Comparison of ENCODE assay signal across 8 cellular contexts in genomic region chr7:154928136-154929005, GRCh38.
DNase-seq lines count a peak whose midpoint lies in the region; ATAC-seq and TF ChIP-seq lines count a peak whose summit lies in the region.

No MANE protein-coding gene starts in this region.

- TF ChIP-seq CTCF in colonic mucosa (IDR thresholded peaks at IDR 0.05) (no peak), lung (IDR thresholded peaks at IDR 0.05; ENCODE audit: control extremely low read depth, extremely low read depth) (no peak)

- H3K4me3 ChIP-seq in ACC112 (ENCODE audit: low read depth, low read length) (peak overlapping the region; percentile 89), colonic mucosa (peak overlapping the region; percentile 55), lung (peak overlapping the region; percentile 52)

- intact Hi-C loops in colonic mucosa (cut with DNase I) = loop anchor here (5.0 kb wide), 2 partner anchors 74 to 264 kb away; partner anchors contain the start of gene PAXIP1

- H3K27me3 ChIP-seq in ACC112 (ENCODE audit: insufficient read depth, low read length) (no peaks in the 10 kb centered on the region), colonic mucosa (no peaks in the 10 kb centered on the region), lung (ENCODE audit: control insufficient read depth, insufficient read depth) (no peaks in the 10 kb centered on the region)

- ATAC-seq in GM18499 (IDR thresholded peaks at IDR 0.05; ENCODE audit: insufficient read depth, unreplicated experiment) (peak; percentile 72), HG02852 (IDR thresholded peaks at IDR 0.05; ENCODE audit: unreplicated experiment) (peak; percentile 82), lung (ENCODE audit: insufficient read depth, low FRiP score) (peak; percentile 89)
- ATAC-seq in stimulated activated naive CD8-positive, alpha-beta T cell treated with anti-CD3 and anti-CD28 coated beads, Interleukin-15, Interleukin-2, amounts not matched to agents 100 U/mL and 50 U/mL, for 24 hours = peak; percentile 67

- H3K36me3 ChIP-seq in ACC112 (ENCODE audit: insufficient read depth, low read length) (0 out of 2 replicates have a peak, but pooled peaks cover under 1% of the 10 kb centered on the region), colonic mucosa (no peaks in the 10 kb centered on the region), lung (ENCODE audit: control insufficient read depth in 2 of 2, insufficient read depth in 2 of 2, low read length in 2 of 2) (no peaks in the 10 kb centered on the region)

- DNase-seq in NCI-H1436 (lab: John Stamatoyannopoulos, UW) (peak; percentile 57), UCSD-AML1 (lab: John Stamatoyannopoulos, UW; ENCODE audit: unreplicated experiment) (peak; percentile 25), colonic mucosa (peak; percentile 40), lung (ENCODE audit: low spot score) (no peak)
- DNase-seq in stimulated activated naive CD8-positive, alpha-beta T cell treated with anti-CD3 and anti-CD28 coated beads, Interleukin-15, Interleukin-2, amounts not matched to agents 100 U/mL and 50 U/mL, for 24 hours = peak; percentile 46

- H3K4me1 ChIP-seq in ACC112 (ENCODE audit: control insufficient read depth, insufficient read depth, low read length, unreplicated experiment) (no peaks in the 10 kb centered on the region), colonic mucosa (no peaks in the 10 kb centered on the region), lung (ENCODE audit: control insufficient read depth in 2 of 2, insufficient read depth in 2 of 2, low read length in 2 of 2) (peaks cover 0 to 4% of the 10 kb centered on the region in 2 donors)

- H3K79me2 ChIP-seq in ACC112 (ENCODE audit: control insufficient read depth, insufficient read depth, low read length, unreplicated experiment) = no peaks in the 10 kb centered on the region

- H3K27ac ChIP-seq in ACC112 (ENCODE audit: low read depth, low read length) (peak overlapping the region; percentile 70), colonic mucosa (peak overlapping the region; percentile 91), lung (ENCODE audit: low read depth in 1 of 2, low read length in 1 of 2) (peak overlapping the region; percentile 38 to 92)

- WGBS in lung, 2 donors = 5 to 8% methylated on average over 17 of the region's 17 CpGs

- peak overlapping the region; percentile 77 to 88 for H3K9ac ChIP-seq in colonic mucosa (ENCODE audit: low read depth in 2 of 2, low read length in 2 of 2)

- peak overlapping the region; percentile 94 for H2AFZ ChIP-seq in ACC112 (ENCODE audit: low read length, unreplicated experiment)

- H3K9me3 ChIP-seq in colonic mucosa (no peaks in the 10 kb centered on the region), lung (ENCODE audit: control insufficient read depth in 2 of 2, insufficient read depth in 1 of 2, low read length in 1 of 2) (no peaks in the 10 kb centered on the region)
